ENCODE assay signal across 8 cellular contexts in genomic region chr17:7930841-7931631, GRCh38. TPM values are rescaled to one million over a fixed set of nuclear protein-coding genes. Genes with fewer than 3 reads are reported as not detected.
DNase-seq lines count a peak whose midpoint lies in the region; ATAC-seq, FAIRE-seq and TF ChIP-seq lines count a peak whose summit lies in the region.

No MANE protein-coding gene starts in this region.

- ATAC-seq in psoas muscle (no peak), HG02973 (IDR thresholded peaks at IDR 0.05; ENCODE audit: unreplicated experiment) (no peak), GM21786 (IDR thresholded peaks at IDR 0.05; ENCODE audit: unreplicated experiment) (no peak), GM21423 (IDR thresholded peaks at IDR 0.05; ENCODE audit: unreplicated experiment) (no peak)

- peak overlapping the region; percentile 84 for H3K4me3 ChIP-seq in SJSA1
- H3K4me3 ChIP-seq in fibroblast of lung (replicated peaks in 1 of 4; ENCODE audit: control extremely low read depth in 1 of 4, insufficient read depth in 1 of 4, low read depth in 3 of 4, low read length in 4 of 4), result peak overlapping the region; percentile 81 to 97 (median 96)
- H3K4me3 ChIP-seq in psoas muscle, result peak overlapping the region; percentile 72

- FAIRE-seq in GM12891 (lab: Jason Lieb, UNC), result peak; percentile 9

- DNase-seq in GM12891 (ENCODE audit: insufficient read length, low spot score) (no peak), SJSA1 (ENCODE audit: low read depth in 1 of 2, low spot score in 2 of 2) (no peak), fibroblast of lung (ENCODE audit: low read depth in 2 of 2) (no peak), psoas muscle (no peak), nucleus accumbens (lab: John Stamatoyannopoulos, UW) (no peak)

- TF ChIP-seq POLR2A in GM12891 (IDR thresholded peaks at IDR 0.05; ENCODE audit: low read depth, low read length), result no peak

- H2AFZ ChIP-seq in fibroblast of lung (ENCODE audit: low read length), result peak overlapping the region; percentile 91

- TF ChIP-seq CTCF in fibroblast of lung (conservative IDR thresholded peaks at IDR 0.05 in 1 of 2, IDR thresholded peaks at IDR 0.05 in 1 of 2; ENCODE audit: low read depth in 1 of 2, low read length in 2 of 2) (no peak), psoas muscle (IDR thresholded peaks at IDR 0.05) (no peak)

- H3K9me3 ChIP-seq in SJSA1 (replicated peaks), result no peaks in the 10 kb centered on the region
- no peaks in the 10 kb centered on the region for H3K9me3 ChIP-seq in fibroblast of lung (ENCODE audit: control insufficient read depth, insufficient read depth, low read depth, low read length)
- H3K9me3 ChIP-seq in psoas muscle, result no peaks in the 10 kb centered on the region

- H3K4me2 ChIP-seq in fibroblast of lung (ENCODE audit: extremely low read depth, insufficient read depth, low read length), result peak overlapping the region; percentile 86

- peak overlapping the region; percentile 71 for H3K9ac ChIP-seq in fibroblast of lung (ENCODE audit: insufficient read depth, low read length)

- no peaks in the 10 kb centered on the region for H4K20me1 ChIP-seq in fibroblast of lung (ENCODE audit: control insufficient read depth, extremely low read depth, insufficient read depth, low read length)

- H3K4me1 ChIP-seq in SJSA1 (replicated peaks) (peaks cover 13% of the 10 kb centered on the region), fibroblast of lung (ENCODE audit: control insufficient read depth, extremely low read depth, insufficient read depth, low read length) (no peaks in the 10 kb centered on the region), psoas muscle (peaks cover 15% of the 10 kb centered on the region)

- H3K27me3 ChIP-seq in SJSA1 (replicated peaks) (no peaks in the 10 kb centered on the region), fibroblast of lung (ENCODE audit: control insufficient read depth, insufficient read depth, low read length) (no peaks in the 10 kb centered on the region), psoas muscle (ENCODE audit: insufficient read depth in 3 of 3, low read length in 2 of 3) (no peaks in the 10 kb centered on the region)

- intact Hi-C loops in psoas muscle (cut with DNase I), result no loop called here

- 40 to 46% (median 45%) methylated on average over 20 of the region's 20 CpGs for WGBS in psoas muscle, 3 donors

- H3K79me2 ChIP-seq in fibroblast of lung (ENCODE audit: control insufficient read depth, insufficient read depth, low read length), result peaks cover 36% of the 10 kb centered on the region

- H3K27ac ChIP-seq in SJSA1 (no peak overlapping the region), fibroblast of lung (ENCODE audit: insufficient read depth, low read length) (peak overlapping the region; percentile 96), psoas muscle (peak overlapping the region; percentile 79)

- H3K36me3 ChIP-seq in SJSA1 (peaks cover 39% of the 10 kb centered on the region), fibroblast of lung (ENCODE audit: control insufficient read depth, insufficient read depth, low read length) (peaks cover 2% of the 10 kb centered on the region), psoas muscle (ENCODE audit: insufficient read depth in 1 of 2, low read depth in 1 of 2) (peaks cover 0 to 16% of the 10 kb centered on the region in 2 donors)

TF ChIP-seq in GM12891, 5 proteins besides CTCF, POLR2A, EP300 and RAD21:
- TF ChIP-seq SPI1 (IDR thresholded peaks at IDR 0.05; ENCODE audit: low read depth, low read length), result no peak
- no peak for TF ChIP-seq POU2F2 (IDR thresholded peaks at IDR 0.05; ENCODE audit: low read depth, low read length)
- no peak for TF ChIP-seq POLR2AphosphoS5 (IDR thresholded peaks at IDR 0.05; ENCODE audit: low read depth, low read length)
- TF ChIP-seq PAX5 (IDR thresholded peaks at IDR 0.05; ENCODE audit: insufficient read depth, low read length, severe bottlenecking), result no peak
- no peak for TF ChIP-seq TAF1 (IDR thresholded peaks at IDR 0.05; ENCODE audit: low read depth, low read length)

RNA-seq across cellular contexts. Expression of gene TRAPPC1, which starts 0.7 kb away (rescaled TPM):
- polyA plus RNA-seq in GM12891 (2012; ENCODE audit: low read depth, missing spikeins), result 216 TPM
- 30.3 and 48.4 TPM in 2 replicates for total RNA-seq in SJSA1 (2014; rRNA removed; shearing (Covaris generic))
- total RNA-seq in fibroblast of lung (38.3 and 61.9 TPM in 2 replicates), psoas muscle (10 to 100 TPM; 47.7 to 84.9 (median 75.0) TPM)
- polyA plus RNA-seq in fibroblast of lung (342 and 409 TPM in 2 replicates), psoas muscle (10 to 100 TPM; 64.0 to 78.4 (median 76.1) TPM)
- 331 TPM in 2 replicates for polyA plus RNA-seq in fibroblast of lung (2012)
- 331 TPM in 2 replicates for polyA minus RNA-seq in fibroblast of lung (ENCODE audit: low replicate concordance)

RNA-seq across cellular contexts. Expression of gene CNTROB, which starts 1.0 kb away (rescaled TPM):
- 22.8 TPM for polyA plus RNA-seq in GM12891 (2012; ENCODE audit: low read depth, missing spikeins)
- total RNA-seq in SJSA1 (2014; rRNA removed; shearing (Covaris generic)), result 30.9 and 41.4 TPM in 2 replicates
- total RNA-seq in fibroblast of lung (12.8 and 17.2 TPM in 2 replicates), psoas muscle (1 to 10 TPM; 5.5 to 9.5 (median 7.4) TPM)
- polyA plus RNA-seq in fibroblast of lung (12.6 and 20.8 TPM in 2 replicates), psoas muscle (1 to 10 TPM; 5.9 to 9.6 (median 8.8) TPM)
- 14.2 and 22.1 TPM in 2 replicates for polyA plus RNA-seq in fibroblast of lung (2012)
- 47.9 and 51.0 TPM in 2 replicates for polyA minus RNA-seq in fibroblast of lung (ENCODE audit: low replicate concordance)

RNA-seq across cellular contexts. Expression of gene KCNAB3, which starts 1.4 kb away (rescaled TPM):
- 2.3 TPM for polyA plus RNA-seq in GM12891 (2012; ENCODE audit: low read depth, missing spikeins)
- 0.45 and 2.7 TPM in 2 replicates for total RNA-seq in SJSA1 (2014; rRNA removed; shearing (Covaris generic))
- total RNA-seq in fibroblast of lung (0.26 and 0.33 TPM in 2 replicates), psoas muscle (under 1 TPM in 3 of 4 donors, not detected in 1; 0.38 to 0.77 (median 0.57) TPM)
- polyA plus RNA-seq in fibroblast of lung (0.69 and 1.3 TPM in 2 replicates), psoas muscle (under 1 TPM; 0.18 to 0.52 (median 0.21) TPM)
- polyA plus RNA-seq in fibroblast of lung (2012), result 0.56 and 1.4 TPM in 2 replicates
- 0.71 and 1.1 TPM in 2 replicates for polyA minus RNA-seq in fibroblast of lung (ENCODE audit: low replicate concordance)

RNA-seq across cellular contexts. Expression of gene RNF227, which starts 14.9 kb away (rescaled TPM):
- polyA plus RNA-seq in GM12891 (2012; ENCODE audit: low read depth, missing spikeins), result 1.9 TPM
- total RNA-seq in SJSA1 (2014; rRNA removed; shearing (Covaris generic)), result 0.42 TPM in 1 of 2 replicates, not detected in the other
- total RNA-seq in fibroblast of lung (1.8 and 3.9 TPM in 2 replicates), psoas muscle (1 to 10 TPM in 2 of 4 donors, under 1 TPM in 2; 0.62 to 2.6 (median 1.0) TPM)
- polyA plus RNA-seq in fibroblast of lung (2.2 and 2.8 TPM in 2 replicates), psoas muscle (1 to 10 TPM; 1.5 to 2.4 (median 1.6) TPM)
- 1.3 and 1.4 TPM in 2 replicates for polyA plus RNA-seq in fibroblast of lung (2012)
- 0.16 and 0.22 TPM in 2 replicates for polyA minus RNA-seq in fibroblast of lung (ENCODE audit: low replicate concordance)

RNA-seq across cellular contexts. Expression of gene CHD3, which starts 42.4 kb away (rescaled TPM):
- polyA plus RNA-seq in GM12891 (2012; ENCODE audit: low read depth, missing spikeins), result 76.4 TPM
- 58.3 and 101 TPM in 2 replicates for total RNA-seq in SJSA1 (2014; rRNA removed; shearing (Covaris generic))
- total RNA-seq in fibroblast of lung, result 144 and 165 TPM in 2 replicates
- polyA plus RNA-seq in fibroblast of lung, result 23.6 and 23.8 TPM in 2 replicates
- 59.8 and 78.0 TPM in 2 replicates for polyA plus RNA-seq in fibroblast of lung (2012)
- 96.6 and 206 TPM in 2 replicates for polyA minus RNA-seq in fibroblast of lung (ENCODE audit: low replicate concordance)
- 10 to 100 TPM in 1 of 4 donors, 1 to 10 TPM in 3; 5.8 to 13.1 (median 7.5) TPM for total RNA-seq in psoas muscle
- polyA plus RNA-seq in psoas muscle, result 1 to 10 TPM; 3.3 to 6.9 (median 6.8) TPM
